In genomic region chr6:142376115-142376514, GRCh38 we compare ENCODE assay signal across 2 cellular contexts.
TF ChIP-seq lines count a peak whose summit lies in the region.

No MANE protein-coding gene starts in this region.

TF ChIP-seq in HEK293, 187 proteins besides CTCF, POLR2A, EP300 and RAD21 (continued from another document and continues in another):
- TF ChIP-seq FEZF1 (tag by site-specific recombination; IDR thresholded peaks at IDR 0.05) (peak; percentile 88), ZNF341 (tag by site-specific recombination; IDR thresholded peaks at IDR 0.05; ENCODE audit: low read depth) (peak; percentile 43; the same call in 1 of the 2 replicates), ZNF768 (tag by site-specific recombination; IDR thresholded peaks at IDR 0.05) (no peak), ZXDB (tag by site-specific recombination; IDR thresholded peaks at IDR 0.05) (peak; percentile 91), KLF7 (tag by site-specific recombination; IDR thresholded peaks at IDR 0.05; ENCODE audit: borderline replicate concordance) (peak; percentile 82), ZNF416 (tag by site-specific recombination; IDR thresholded peaks at IDR 0.05) (no peak), PRDM6 (tag by site-specific recombination; IDR thresholded peaks at IDR 0.05) (peak; percentile 95), HOXA7 (CRISPR knock-in tag; IDR thresholded peaks at IDR 0.05; ENCODE audit: borderline replicate concordance) (no peak), HOXD13 (CRISPR knock-in tag; IDR thresholded peaks at IDR 0.05; ENCODE audit: borderline replicate concordance) (peak; percentile 74; the same call in 1 of the 2 replicates), ZNF221 (tag by site-specific recombination; IDR thresholded peaks at IDR 0.05; ENCODE audit: borderline replicate concordance) (no peak), ZNF596 (tag by site-specific recombination; IDR thresholded peaks at IDR 0.05) (peak; percentile 47; the same call in 1 of the 2 replicates), ZNF664 (tag by site-specific recombination; IDR thresholded peaks at IDR 0.05) (peak; percentile 66), GFI1B (tag by site-specific recombination; IDR thresholded peaks at IDR 0.05) (0 out of 2 replicates have a peak, but pooled peaks have one; percentile 37), SP7 (tag by site-specific recombination; IDR thresholded peaks at IDR 0.05) (peak; percentile 55; the same call in 1 of the 2 replicates), KLF8 (tag by site-specific recombination; IDR thresholded peaks at IDR 0.05) (0 out of 2 replicates have a peak, but pooled peaks have one; percentile 18), ZSCAN30 (tag by site-specific recombination; IDR thresholded peaks at IDR 0.05) (peak; percentile 73; the same call in 1 of the 2 replicates), KLF9 (tag by site-specific recombination; IDR thresholded peaks at IDR 0.05; ENCODE audit: low read depth) (no peak), WT1 (tag by site-specific recombination; IDR thresholded peaks at IDR 0.05) (peak; percentile 56; the same call in 1 of the 2 replicates), PRDM1 (tag by site-specific recombination; IDR thresholded peaks at IDR 0.05) (no peak), ZNF239 (tag by site-specific recombination; IDR thresholded peaks at IDR 0.05) (no peak), TCF7L2 (IDR thresholded peaks at IDR 0.05; ENCODE audit: borderline replicate concordance, low read depth, low read length) (peak; percentile 86)
- TF ChIP-seq, protein P1, sequence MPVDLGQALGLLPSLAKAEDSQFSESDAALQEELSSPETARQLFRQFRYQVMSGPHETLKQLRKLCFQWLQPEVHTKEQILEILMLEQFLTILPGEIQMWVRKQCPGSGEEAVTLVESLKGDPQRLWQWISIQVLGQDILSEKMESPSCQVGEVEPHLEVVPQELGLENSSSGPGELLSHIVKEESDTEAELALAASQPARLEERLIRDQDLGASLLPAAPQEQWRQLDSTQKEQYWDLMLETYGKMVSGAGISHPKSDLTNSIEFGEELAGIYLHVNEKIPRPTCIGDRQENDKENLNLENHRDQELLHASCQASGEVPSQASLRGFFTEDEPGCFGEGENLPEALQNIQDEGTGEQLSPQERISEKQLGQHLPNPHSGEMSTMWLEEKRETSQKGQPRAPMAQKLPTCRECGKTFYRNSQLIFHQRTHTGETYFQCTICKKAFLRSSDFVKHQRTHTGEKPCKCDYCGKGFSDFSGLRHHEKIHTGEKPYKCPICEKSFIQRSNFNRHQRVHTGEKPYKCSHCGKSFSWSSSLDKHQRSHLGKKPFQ (tag by site-specific recombination; IDR thresholded peaks at IDR 0.05): peak; percentile 62; the same call in 1 of the 2 replicates
- TF ChIP-seq, protein P2, sequence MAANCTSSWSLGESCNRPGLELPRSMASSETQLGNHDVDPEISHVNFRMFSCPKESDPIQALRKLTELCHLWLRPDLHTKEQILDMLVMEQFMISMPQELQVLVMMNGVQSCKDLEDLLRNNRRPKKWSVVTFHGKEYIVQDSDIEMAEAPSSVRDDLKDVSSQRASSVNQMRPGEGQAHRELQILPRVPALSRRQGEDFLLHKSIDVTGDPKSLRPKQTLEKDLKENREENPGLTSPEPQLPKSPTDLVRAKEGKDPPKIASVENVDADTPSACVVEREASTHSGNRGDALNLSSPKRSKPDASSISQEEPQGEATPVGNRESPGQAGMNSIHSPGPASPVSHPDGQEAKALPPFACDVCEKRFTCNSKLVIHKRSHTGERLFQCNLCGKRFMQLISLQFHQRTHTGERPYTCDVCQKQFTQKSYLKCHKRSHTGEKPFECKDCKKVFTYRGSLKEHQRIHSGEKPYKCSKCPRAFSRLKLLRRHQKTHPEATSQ (tag by site-specific recombination; IDR thresholded peaks at IDR 0.05): no peak
- TF ChIP-seq, protein P3, sequence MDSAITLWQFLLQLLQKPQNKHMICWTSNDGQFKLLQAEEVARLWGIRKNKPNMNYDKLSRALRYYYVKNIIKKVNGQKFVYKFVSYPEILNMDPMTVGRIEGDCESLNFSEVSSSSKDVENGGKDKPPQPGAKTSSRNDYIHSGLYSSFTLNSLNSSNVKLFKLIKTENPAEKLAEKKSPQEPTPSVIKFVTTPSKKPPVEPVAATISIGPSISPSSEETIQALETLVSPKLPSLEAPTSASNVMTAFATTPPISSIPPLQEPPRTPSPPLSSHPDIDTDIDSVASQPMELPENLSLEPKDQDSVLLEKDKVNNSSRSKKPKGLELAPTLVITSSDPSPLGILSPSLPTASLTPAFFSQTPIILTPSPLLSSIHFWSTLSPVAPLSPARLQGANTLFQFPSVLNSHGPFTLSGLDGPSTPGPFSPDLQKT (IDR thresholded peaks at IDR 0.05; ENCODE audit: borderline replicate concordance, low read depth, low read length): no peak
- TF ChIP-seq, protein P4, sequence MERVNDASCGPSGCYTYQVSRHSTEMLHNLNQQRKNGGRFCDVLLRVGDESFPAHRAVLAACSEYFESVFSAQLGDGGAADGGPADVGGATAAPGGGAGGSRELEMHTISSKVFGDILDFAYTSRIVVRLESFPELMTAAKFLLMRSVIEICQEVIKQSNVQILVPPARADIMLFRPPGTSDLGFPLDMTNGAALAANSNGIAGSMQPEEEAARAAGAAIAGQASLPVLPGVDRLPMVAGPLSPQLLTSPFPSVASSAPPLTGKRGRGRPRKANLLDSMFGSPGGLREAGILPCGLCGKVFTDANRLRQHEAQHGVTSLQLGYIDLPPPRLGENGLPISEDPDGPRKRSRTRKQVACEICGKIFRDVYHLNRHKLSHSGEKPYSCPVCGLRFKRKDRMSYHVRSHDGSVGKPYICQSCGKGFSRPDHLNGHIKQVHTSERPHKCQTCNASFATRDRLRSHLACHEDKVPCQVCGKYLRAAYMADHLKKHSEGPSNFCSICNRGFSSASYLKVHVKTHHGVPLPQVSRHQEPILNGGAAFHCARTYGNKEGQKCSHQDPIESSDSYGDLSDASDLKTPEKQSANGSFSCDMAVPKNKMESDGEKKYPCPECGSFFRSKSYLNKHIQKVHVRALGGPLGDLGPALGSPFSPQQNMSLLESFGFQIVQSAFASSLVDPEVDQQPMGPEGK (tag by site-specific recombination; IDR thresholded peaks at IDR 0.05): no peak

TF ChIP-seq in HepG2, 621 proteins besides CTCF, POLR2A, EP300 and RAD21 (continued from another document and continues in another):
- TF ChIP-seq, protein P5, sequence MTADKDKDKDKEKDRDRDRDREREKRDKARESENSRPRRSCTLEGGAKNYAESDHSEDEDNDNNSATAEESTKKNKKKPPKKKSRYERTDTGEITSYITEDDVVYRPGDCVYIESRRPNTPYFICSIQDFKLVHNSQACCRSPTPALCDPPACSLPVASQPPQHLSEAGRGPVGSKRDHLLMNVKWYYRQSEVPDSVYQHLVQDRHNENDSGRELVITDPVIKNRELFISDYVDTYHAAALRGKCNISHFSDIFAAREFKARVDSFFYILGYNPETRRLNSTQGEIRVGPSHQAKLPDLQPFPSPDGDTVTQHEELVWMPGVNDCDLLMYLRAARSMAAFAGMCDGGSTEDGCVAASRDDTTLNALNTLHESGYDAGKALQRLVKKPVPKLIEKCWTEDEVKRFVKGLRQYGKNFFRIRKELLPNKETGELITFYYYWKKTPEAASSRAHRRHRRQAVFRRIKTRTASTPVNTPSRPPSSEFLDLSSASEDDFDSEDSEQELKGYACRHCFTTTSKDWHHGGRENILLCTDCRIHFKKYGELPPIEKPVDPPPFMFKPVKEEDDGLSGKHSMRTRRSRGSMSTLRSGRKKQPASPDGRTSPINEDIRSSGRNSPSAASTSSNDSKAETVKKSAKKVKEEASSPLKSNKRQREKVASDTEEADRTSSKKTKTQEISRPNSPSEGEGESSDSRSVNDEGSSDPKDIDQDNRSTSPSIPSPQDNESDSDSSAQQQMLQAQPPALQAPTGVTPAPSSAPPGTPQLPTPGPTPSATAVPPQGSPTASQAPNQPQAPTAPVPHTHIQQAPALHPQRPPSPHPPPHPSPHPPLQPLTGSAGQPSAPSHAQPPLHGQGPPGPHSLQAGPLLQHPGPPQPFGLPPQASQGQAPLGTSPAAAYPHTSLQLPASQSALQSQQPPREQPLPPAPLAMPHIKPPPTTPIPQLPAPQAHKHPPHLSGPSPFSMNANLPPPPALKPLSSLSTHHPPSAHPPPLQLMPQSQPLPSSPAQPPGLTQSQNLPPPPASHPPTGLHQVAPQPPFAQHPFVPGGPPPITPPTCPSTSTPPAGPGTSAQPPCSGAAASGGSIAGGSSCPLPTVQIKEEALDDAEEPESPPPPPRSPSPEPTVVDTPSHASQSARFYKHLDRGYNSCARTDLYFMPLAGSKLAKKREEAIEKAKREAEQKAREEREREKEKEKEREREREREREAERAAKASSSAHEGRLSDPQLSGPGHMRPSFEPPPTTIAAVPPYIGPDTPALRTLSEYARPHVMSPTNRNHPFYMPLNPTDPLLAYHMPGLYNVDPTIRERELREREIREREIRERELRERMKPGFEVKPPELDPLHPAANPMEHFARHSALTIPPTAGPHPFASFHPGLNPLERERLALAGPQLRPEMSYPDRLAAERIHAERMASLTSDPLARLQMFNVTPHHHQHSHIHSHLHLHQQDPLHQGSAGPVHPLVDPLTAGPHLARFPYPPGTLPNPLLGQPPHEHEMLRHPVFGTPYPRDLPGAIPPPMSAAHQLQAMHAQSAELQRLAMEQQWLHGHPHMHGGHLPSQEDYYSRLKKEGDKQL (CRISPR knock-in tag; IDR thresholded peaks at IDR 0.05; ENCODE audit: low read depth): peak; percentile 95
- TF ChIP-seq ZNF652 (CRISPR knock-in tag; IDR thresholded peaks at IDR 0.05; ENCODE audit: borderline replicate concordance, low read depth): 0 out of 2 replicates have a peak, but pooled peaks have one; percentile 14
- TF ChIP-seq PHF21A (CRISPR knock-in tag; IDR thresholded peaks at IDR 0.05): no peak
- peak; percentile 74; the same call in 1 of the 2 replicates for TF ChIP-seq SP5 (CRISPR knock-in tag; IDR thresholded peaks at IDR 0.05; ENCODE audit: borderline replicate concordance, low read depth)
- 0 out of 2 replicates have a peak, but pooled peaks have one; percentile 62 for TF ChIP-seq GATA4 (IDR thresholded peaks at IDR 0.05; ENCODE audit: borderline replicate concordance, low read depth)
- TF ChIP-seq, protein P6, sequence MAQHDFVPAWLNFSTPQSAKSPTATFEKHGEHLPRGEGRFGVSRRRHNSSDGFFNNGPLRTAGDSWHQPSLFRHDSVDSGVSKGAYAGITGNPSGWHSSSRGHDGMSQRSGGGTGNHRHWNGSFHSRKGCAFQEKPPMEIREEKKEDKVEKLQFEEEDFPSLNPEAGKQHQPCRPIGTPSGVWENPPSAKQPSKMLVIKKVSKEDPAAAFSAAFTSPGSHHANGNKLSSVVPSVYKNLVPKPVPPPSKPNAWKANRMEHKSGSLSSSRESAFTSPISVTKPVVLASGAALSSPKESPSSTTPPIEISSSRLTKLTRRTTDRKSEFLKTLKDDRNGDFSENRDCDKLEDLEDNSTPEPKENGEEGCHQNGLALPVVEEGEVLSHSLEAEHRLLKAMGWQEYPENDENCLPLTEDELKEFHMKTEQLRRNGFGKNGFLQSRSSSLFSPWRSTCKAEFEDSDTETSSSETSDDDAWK (CRISPR knock-in tag; IDR thresholded peaks at IDR 0.05): no peak
- TF ChIP-seq NCOA2 (CRISPR knock-in tag; IDR thresholded peaks at IDR 0.05): peak; percentile 83
- TF ChIP-seq PPARG (CRISPR knock-in tag; conservative IDR thresholded peaks at IDR 0.05): peak; percentile 67
- TF ChIP-seq TBL1XR1 (IDR thresholded peaks at IDR 0.05; ENCODE audit: borderline replicate concordance, low read length, partially characterized antibody): no peak
- TF ChIP-seq, protein P7, sequence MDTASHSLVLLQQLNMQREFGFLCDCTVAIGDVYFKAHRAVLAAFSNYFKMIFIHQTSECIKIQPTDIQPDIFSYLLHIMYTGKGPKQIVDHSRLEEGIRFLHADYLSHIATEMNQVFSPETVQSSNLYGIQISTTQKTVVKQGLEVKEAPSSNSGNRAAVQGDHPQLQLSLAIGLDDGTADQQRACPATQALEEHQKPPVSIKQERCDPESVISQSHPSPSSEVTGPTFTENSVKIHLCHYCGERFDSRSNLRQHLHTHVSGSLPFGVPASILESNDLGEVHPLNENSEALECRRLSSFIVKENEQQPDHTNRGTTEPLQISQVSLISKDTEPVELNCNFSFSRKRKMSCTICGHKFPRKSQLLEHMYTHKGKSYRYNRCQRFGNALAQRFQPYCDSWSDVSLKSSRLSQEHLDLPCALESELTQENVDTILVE (CRISPR knock-in tag; IDR thresholded peaks at IDR 0.05): no peak
- no peak for TF ChIP-seq ZNF564 (CRISPR knock-in tag; IDR thresholded peaks at IDR 0.05)
- TF ChIP-seq HDAC1 (CRISPR knock-in tag; IDR thresholded peaks at IDR 0.05): peak; percentile 28; the same call in 1 of the 2 replicates
- peak; percentile 53 for TF ChIP-seq NR2F6 (IDR thresholded peaks at IDR 0.05)
- peak; percentile 39; the same call in 1 of the 2 replicates for TF ChIP-seq NR2F6 (CRISPR knock-in tag; IDR thresholded peaks at IDR 0.05)
- peak; percentile 87 for TF ChIP-seq BCL6 (CRISPR knock-in tag; IDR thresholded peaks at IDR 0.05)
- 0 out of 2 replicates have a peak, but pooled peaks have one; percentile 25 for TF ChIP-seq KAT8 (CRISPR knock-in tag; IDR thresholded peaks at IDR 0.05)
- TF ChIP-seq FOXJ3 (CRISPR knock-in tag; IDR thresholded peaks at IDR 0.05; ENCODE audit: borderline replicate concordance): peak; percentile 38; the same call in 1 of the 2 replicates
- 0 out of 2 replicates have a peak, but pooled peaks have one; percentile 8 for TF ChIP-seq NCOR1 (IDR thresholded peaks at IDR 0.05; ENCODE audit: borderline replicate concordance, low read length)
- TF ChIP-seq TBX3 (IDR thresholded peaks at IDR 0.05; ENCODE audit: borderline replicate concordance): peak; percentile 52; the same call in 1 of the 2 replicates
- TF ChIP-seq HDAC2 (CRISPR knock-in tag; IDR thresholded peaks at IDR 0.05): peak; percentile 53; the same call in 1 of the 2 replicates
- TF ChIP-seq ARID5B (CRISPR knock-in tag; IDR thresholded peaks at IDR 0.05): peak; percentile 82; the same call in 1 of the 2 replicates
- peak; percentile 47; the same call in 1 of the 2 replicates for TF ChIP-seq SIX1 (CRISPR knock-in tag; IDR thresholded peaks at IDR 0.05; ENCODE audit: borderline replicate concordance)
- TF ChIP-seq NFYC (CRISPR knock-in tag; IDR thresholded peaks at IDR 0.05): peak; percentile 37; the same call in 1 of the 2 replicates
- TF ChIP-seq HMG20A (CRISPR knock-in tag; IDR thresholded peaks at IDR 0.05; ENCODE audit: borderline replicate concordance): peak; percentile 70
- peak; percentile 44; the same call in 1 of the 2 replicates for TF ChIP-seq MED1 (CRISPR knock-in tag; IDR thresholded peaks at IDR 0.05)
